In genomic region chr10:100816671-100817070, GRCh38 we compare ENCODE assay signal across 22 cellular contexts.
DNase-seq lines count a peak whose midpoint lies in the region; ATAC-seq, FAIRE-seq and TF ChIP-seq lines count a peak whose summit lies in the region.
"Had no signal": no experiment of that assay in that cellular context is flagged by ENCODE, and none has a peak within 500 bp of the region (broad histone marks: within the 10 kb centered on the region; RNA-seq: fewer than 3 reads in every experiment).

No MANE protein-coding gene starts in this region.

- no peaks in the 10 kb centered on the region for H3K9me3 Mint-ChIP-seq in neural progenitor cell
- H3K9me3 Mint-ChIP-seq in HFFc6, result no peaks in the 10 kb centered on the region
- H3K9me3 Mint-ChIP-seq: CD4-positive, alpha-beta memory T cell had no signal

- peaks cover 91% of the 10 kb centered on the region for H4K20me1 ChIP-seq in neural progenitor cell (ENCODE audit: low read depth)
- H4K20me1 ChIP-seq: BLaER1 had no signal

- H3K4me1 ChIP-seq in neural progenitor cell, result peaks cover 12% of the 10 kb centered on the region
- H3K4me1 ChIP-seq: A549, BLaER1 had no signal

- no peak overlapping the region for H3K4me3 ChIP-seq in neural progenitor cell
- H3K4me3 ChIP-seq: A549, BLaER1, PC-9 had no signal

- no peak for FAIRE-seq in GM12891 (lab: Jason Lieb, UNC)
- FAIRE-seq: A549, GM12892 had no signal

- peaks cover 30% of the 10 kb centered on the region for H3F3A ChIP-seq in neural progenitor cell (ENCODE audit: low read depth)

- ATAC-seq in GM18873 (IDR thresholded peaks at IDR 0.05; ENCODE audit: low FRiP score, unreplicated experiment), result no peak

- peak; percentile 24 for DNase-seq in activated effector memory CD4-positive, alpha-beta T cell treated with anti-CD3 and anti-CD28 coated beads, Interleukin-2, amount 50 U/mL, for 16 hours
- no peak for DNase-seq in activated effector memory CD4-positive, alpha-beta T cell treated with Interleukin-2 at 50 U/mL for 16 hours
- peak; percentile 8 for DNase-seq in cerebellar cortex (ENCODE audit: low spot score)
- peak; percentile 95 for DNase-seq in neural progenitor cell (ENCODE audit: low spot score)
- DNase-seq in GM12891 (ENCODE audit: insufficient read length, low spot score), result no peak
- no peak for DNase-seq in HEK293T (ENCODE audit: extremely low spot score)
- no peak for DNase-seq in HFFc6
- DNase-seq: CD4-positive, alpha-beta memory T cell; EL; HCEC 1CT; MM.1S; NCI-H1092; NCI-H146; NCI-H2029 treated with DMSO at 0.1 percent for 48 hours; NCI-H226; PC-9; SIG-M5 had no signal

- no peaks in the 10 kb centered on the region for H3K79me2 ChIP-seq in neural progenitor cell (ENCODE audit: low read depth)

- POLR2A ChIA-PET in HEK293T (lab: Yijun Ruan, JAX), result no interaction called here

- H3K27ac ChIP-seq in neural progenitor cell, result no peak overlapping the region
- H3K27ac ChIP-seq: A549, BLaER1, PC-9, RWPE1 had no signal

- TF ChIP-seq POLR2A in GM12891 (IDR thresholded peaks at IDR 0.05; ENCODE audit: low read depth, low read length), result no peak

- H3K4me3 Mint-ChIP-seq in neural progenitor cell (no peak overlapping the region), HFFc6 (no peak overlapping the region)
- H3K4me3 Mint-ChIP-seq: CD4-positive, alpha-beta memory T cell had no signal

- no peak overlapping the region for H3K9ac ChIP-seq in neural progenitor cell
- H3K9ac ChIP-seq: BLaER1 had no signal

- H3K36me3 ChIP-seq in neural progenitor cell, result no peaks in the 10 kb centered on the region
- H3K36me3 ChIP-seq: BLaER1 had no signal

- no peak overlapping the region for H3K27ac Mint-ChIP-seq in neural progenitor cell
- no peak overlapping the region for H3K27ac Mint-ChIP-seq in HFFc6
- H3K27ac Mint-ChIP-seq: CD4-positive, alpha-beta memory T cell had no signal

- H3K27me3 Mint-ChIP-seq in neural progenitor cell (ENCODE audit: insufficient read depth, low read depth) (peaks cover 35% of the 10 kb centered on the region), HFFc6 (ENCODE audit: insufficient read depth) (peaks cover 57% of the 10 kb centered on the region)

- peaks cover 99% of the 10 kb centered on the region for H3K27me3 ChIP-seq in neural progenitor cell

- H3K4me1 Mint-ChIP-seq in neural progenitor cell (peaks cover 13% of the 10 kb centered on the region), HFFc6 (ENCODE audit: low read depth) (no peaks in the 10 kb centered on the region)
- H3K4me1 Mint-ChIP-seq: CD4-positive, alpha-beta memory T cell had no signal

- H3K36me3 Mint-ChIP-seq in neural progenitor cell (no peaks in the 10 kb centered on the region), HFFc6 (ENCODE audit: low read depth) (no peaks in the 10 kb centered on the region)
- H3K36me3 Mint-ChIP-seq: CD4-positive, alpha-beta memory T cell had no signal

- H3K9me3 ChIP-seq in neural progenitor cell (ENCODE audit: low read depth), result no peaks in the 10 kb centered on the region
- H3K9me3 ChIP-seq: A549, BLaER1 had no signal

- H2AFZ ChIP-seq in neural progenitor cell (replicated peaks), result no peak overlapping the region
- H2AFZ ChIP-seq: PC-9 had no signal

- CTCF ChIA-PET in HEK293T (lab: Yijun Ruan, JAX), result interaction anchor here (1.0 kb wide), 1 partner anchor 59 kb away, joined by 3 read pairs; no protein-coding TSS in a partner anchor

- TF ChIP-seq CTCF in neural progenitor cell (IDR thresholded peaks at IDR 0.05), result no peak
- TF ChIP-seq CTCF in HFFc6 (IDR thresholded peaks at IDR 0.05), result no peak

- no peak overlapping the region for H3K4me2 ChIP-seq in neural progenitor cell
- H3K4me2 ChIP-seq: A549, BLaER1, PC-9 had no signal

TF ChIP-seq in GM12891, 5 proteins besides CTCF, POLR2A, EP300 and RAD21:
- no peak for TF ChIP-seq PAX5 (IDR thresholded peaks at IDR 0.05; ENCODE audit: insufficient read depth, low read length, severe bottlenecking)

TF ChIP-seq in HEK293T, 16 proteins besides CTCF, POLR2A, EP300 and RAD21:
- TF ChIP-seq TARDBP (IDR thresholded peaks at IDR 0.05) (no peak), FOXA1 (IDR thresholded peaks at IDR 0.05) (no peak), ELF4 (IDR thresholded peaks at IDR 0.05) (no peak), FOXM1 (IDR thresholded peaks at IDR 0.05; ENCODE audit: borderline replicate concordance) (no peak), SP1 (IDR thresholded peaks at IDR 0.05) (no peak), ARNT (IDR thresholded peaks at IDR 0.05) (no peak), LEF1 (IDR thresholded peaks at IDR 0.05; ENCODE audit: borderline replicate concordance) (no peak), NFRKB (IDR thresholded peaks at IDR 0.05) (no peak), SUZ12 (IDR thresholded peaks at IDR 0.05) (no peak), HDGF (IDR thresholded peaks at IDR 0.05; ENCODE audit: borderline replicate concordance) (no peak), L3MBTL2 (conservative IDR thresholded peaks at IDR 0.05) (no peak), FOXK2 (IDR thresholded peaks at IDR 0.05) (no peak), BHLHE40 (IDR thresholded peaks at IDR 0.05; ENCODE audit: borderline replicate concordance) (no peak), CTBP1 (IDR thresholded peaks at IDR 0.05; ENCODE audit: borderline replicate concordance) (no peak), ZNF384 (IDR thresholded peaks at IDR 0.05) (no peak)
- TF ChIP-seq, protein P1, sequence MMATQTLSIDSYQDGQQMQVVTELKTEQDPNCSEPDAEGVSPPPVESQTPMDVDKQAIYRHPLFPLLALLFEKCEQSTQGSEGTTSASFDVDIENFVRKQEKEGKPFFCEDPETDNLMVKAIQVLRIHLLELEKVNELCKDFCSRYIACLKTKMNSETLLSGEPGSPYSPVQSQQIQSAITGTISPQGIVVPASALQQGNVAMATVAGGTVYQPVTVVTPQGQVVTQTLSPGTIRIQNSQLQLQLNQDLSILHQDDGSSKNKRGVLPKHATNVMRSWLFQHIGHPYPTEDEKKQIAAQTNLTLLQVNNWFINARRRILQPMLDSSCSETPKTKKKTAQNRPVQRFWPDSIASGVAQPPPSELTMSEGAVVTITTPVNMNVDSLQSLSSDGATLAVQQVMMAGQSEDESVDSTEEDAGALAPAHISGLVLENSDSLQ (IDR thresholded peaks at IDR 0.05), result no peak

Comparison
In these comparisons a context has a peak if more than half of its experiments do, and no peak if none do; other contexts are left out.
1. DNase-seq: peak in activated effector memory CD4-positive, alpha-beta T cell treated with anti-CD3 and anti-CD28 coated beads, Interleukin-2, amount 50 U/mL, for 16 hours (single experiment), cerebellar cortex (single experiment) and neural progenitor cell (single experiment); none in activated effector memory CD4-positive, alpha-beta T cell treated with Interleukin-2 at 50 U/mL for 16 hours (single experiment), GM12891 (single experiment), HEK293T (single experiment) and HFFc6 (single experiment).